ENCODE assay signal across 8 cellular contexts in genomic region chr5:79025054-79025465, GRCh38. TPM values are rescaled to one million over a fixed set of nuclear protein-coding genes. Genes with fewer than 3 reads are reported as not detected.
DNase-seq lines count a peak whose midpoint lies in the region; ATAC-seq and TF ChIP-seq lines count a peak whose summit lies in the region.

No MANE protein-coding gene starts in this region.

- ATAC-seq in WTC11 = peak; percentile 53
- no peak for ATAC-seq in GM19395 (IDR thresholded peaks at IDR 0.05; ENCODE audit: unreplicated experiment)

- DNase-seq in NOMO-1 treated with DMSO at 0.1 percent for 48 hours (lab: John Stamatoyannopoulos, UW; ENCODE audit: unreplicated experiment) = peak; percentile 35
- DNase-seq in NOMO-1 treated with dmso at 0.1 percent for 144 hours (lab: John Stamatoyannopoulos, UW; ENCODE audit: unreplicated experiment) = no peak
- DNase-seq in NCI-H2081 treated with DMSO at 0.1 percent for 48 hours (lab: John Stamatoyannopoulos, UW) = peak; percentile 9
- DNase-seq in WTC11 (ENCODE audit: low spot score) = peak; percentile 70
- DNase-seq in choroid plexus epithelial cell (ENCODE audit: low read depth) = peak; percentile 84
- peak; percentile 89 for DNase-seq in left kidney (ENCODE audit: low read depth, low spot score)
- DNase-seq in stimulated activated CD4-positive, alpha-beta T cell treated with anti-CD3 and anti-CD28 coated beads, Interleukin-2, amount 100 ng/mL, for 48 hours = peak; percentile 58 to 60

- H3K27ac Mint-ChIP-seq in WTC11 = no peak overlapping the region

- H3K4me3 Mint-ChIP-seq in WTC11 = peak overlapping the region; percentile 55

- H3K4me1 Mint-ChIP-seq in WTC11 = peaks cover 20% of the 10 kb centered on the region

- POLR2A ChIA-PET in WTC11 (lab: Charles Lee) = no interaction called here

- H3K4me3 ChIP-seq in choroid plexus epithelial cell (ENCODE audit: low read depth, low read length) = peak overlapping the region; percentile 38

- TF ChIP-seq CTCF in WTC11 (IDR thresholded peaks at IDR 0.05) (peak; percentile 96), choroid plexus epithelial cell (conservative IDR thresholded peaks at IDR 0.05; ENCODE audit: low read depth, low read length) (peak; percentile 98)

- no peaks in the 10 kb centered on the region for H3K36me3 Mint-ChIP-seq in WTC11

- CTCF ChIA-PET in WTC11 (lab: Charles Lee) = interaction anchor here (0.6 to 8.5 kb wide), 62 partner anchors 9 to 1058 kb away, joined by 3 to 358 read pairs (median 4); partner anchors contain the start of genes ARSB and BHMT

- no peaks in the 10 kb centered on the region for H3K9me3 Mint-ChIP-seq in WTC11

- H3K27me3 Mint-ChIP-seq in WTC11 (ENCODE audit: low read depth) = no peaks in the 10 kb centered on the region; the same call in 1 of the 2 replicates

TF ChIP-seq in WTC11, 78 proteins besides CTCF, POLR2A, EP300 and RAD21:
- TF ChIP-seq ZBTB21 (CRISPR knock-in tag; IDR thresholded peaks at IDR 0.05; ENCODE audit: borderline replicate concordance) (no peak), NFYB (CRISPR knock-in tag; conservative IDR thresholded peaks at IDR 0.05; ENCODE audit: low read depth) (no peak), PRDM15 (CRISPR knock-in tag; IDR thresholded peaks at IDR 0.05) (no peak), FOXK1 (CRISPR knock-in tag; IDR thresholded peaks at IDR 0.05) (no peak), ZNF425 (CRISPR knock-in tag; conservative IDR thresholded peaks at IDR 0.05) (no peak), USF1 (CRISPR knock-in tag; IDR thresholded peaks at IDR 0.05) (no peak)

RNA-seq across cellular contexts. Expression of gene ARSB, which starts 40.0 kb away (rescaled TPM):
- total RNA-seq in WTC11 (2021) = 9.7 to 10.5 TPM (median 10.0 TPM) in 3 replicates

RNA-seq across cellular contexts. Expression of gene DMGDH, which starts 44.4 kb away (rescaled TPM):
- total RNA-seq in WTC11 (2021) = 0.21 to 0.37 TPM (median 0.35 TPM) in 3 replicates

RNA-seq across cellular contexts. Expression of gene BHMT2, which starts 44.5 kb away (rescaled TPM):
- total RNA-seq in WTC11 (2021) = 0.11 to 0.27 TPM in 2 of 3 replicates, not detected in the other
